ENCODE assay signal across 19 cellular contexts in genomic region chr3:29976871-29977270, GRCh38.
DNase-seq lines count a peak whose midpoint lies in the region; FAIRE-seq and TF ChIP-seq lines count a peak whose summit lies in the region.
"Had no signal": no experiment of that assay in that cellular context is flagged by ENCODE, and none has a peak within 500 bp of the region (broad histone marks: within the 10 kb centered on the region; RNA-seq: fewer than 3 reads in every experiment).

No MANE protein-coding gene starts in this region.

- no peaks in the 10 kb centered on the region for H3K36me3 ChIP-seq in left ventricle myocardium inferior
- no peaks in the 10 kb centered on the region for H3K36me3 ChIP-seq in endothelial cell of umbilical vein (ENCODE audit: control insufficient read depth in 2 of 2, extremely low read depth in 1 of 2, insufficient read depth in 2 of 2, low read length in 2 of 2)
- no peaks in the 10 kb centered on the region for H3K36me3 ChIP-seq in smooth muscle cell (ENCODE audit: low read depth)
- H3K36me3 ChIP-seq: BLaER1 had no signal

- no peak for TF ChIP-seq POLR2A in endothelial cell of umbilical vein (IDR thresholded peaks at IDR 0.05; ENCODE audit: low read depth, low read length)

- peaks cover 24% of the 10 kb centered on the region for H3K9me3 ChIP-seq in left ventricle myocardium inferior (replicated peaks)
- no peaks in the 10 kb centered on the region for H3K9me3 ChIP-seq in endothelial cell of umbilical vein (replicated peaks; ENCODE audit: control insufficient read depth, insufficient read depth, low read length)
- no peaks in the 10 kb centered on the region for H3K9me3 ChIP-seq in smooth muscle cell (replicated peaks; ENCODE audit: low read depth)
- H3K9me3 ChIP-seq: BLaER1, Caco-2 had no signal

- FAIRE-seq in endothelial cell of umbilical vein (lab: Jason Lieb, UNC) = no peak
- FAIRE-seq: A204.1, G401.6, GM12892 had no signal

- H2AFZ ChIP-seq in endothelial cell of umbilical vein (ENCODE audit: low read depth, low read length) (peak overlapping the region; percentile 48), smooth muscle cell (ENCODE audit: low read depth) (no peak overlapping the region)
- H2AFZ ChIP-seq: GM23248 had no signal

- TF ChIP-seq CTCF in left ventricle myocardium inferior (IDR thresholded peaks at IDR 0.05; ENCODE audit: borderline replicate concordance) = no peak
- no peak for TF ChIP-seq CTCF in endothelial cell of umbilical vein (IDR thresholded peaks at IDR 0.05; ENCODE audit: extremely low read depth in 1 of 2, insufficient read depth in 1 of 2, low read depth in 1 of 2, low read length in 2 of 2)
- TF ChIP-seq CTCF in smooth muscle cell (IDR thresholded peaks at IDR 0.05; ENCODE audit: borderline replicate concordance, insufficient read depth, poor library complexity, severe bottlenecking) = no peak

- H3K27ac ChIP-seq in left ventricle myocardium inferior (replicated peaks) (peak overlapping the region; percentile 3), endothelial cell of umbilical vein (ENCODE audit: insufficient read depth, low read depth, low read length) (peak overlapping the region; percentile 29), smooth muscle cell (ENCODE audit: low read depth) (peak overlapping the region; percentile 64)
- H3K27ac ChIP-seq: 22Rv1, BLaER1, C4-2B had no signal

- no peaks in the 10 kb centered on the region for H3F3A ChIP-seq in smooth muscle cell (ENCODE audit: low read depth)

- H3K9ac ChIP-seq in endothelial cell of umbilical vein (replicated peaks; ENCODE audit: extremely low read depth, insufficient read depth, low read length) (no peak overlapping the region), smooth muscle cell (ENCODE audit: low read depth) (no peak overlapping the region)
- H3K9ac ChIP-seq: BLaER1, GM23248 had no signal

- BruUV-seq in endothelial cell of umbilical vein (replicated peaks; lab: Mats Ljungman, UMichigan) = no TSS peak

- POLR2A ChIA-PET in endothelial cell of umbilical vein (lab: Charles Lee) = no interaction called here

- no peak for DNase-seq in left ventricle myocardium inferior
- DNase-seq in cardiac septum (ENCODE audit: low spot score) = no peak
- DNase-seq in endothelial cell of umbilical vein (ENCODE audit: low read depth, low spot score) = peak; percentile 59
- DNase-seq in smooth muscle cell (lab: John Stamatoyannopoulos, UW; ENCODE audit: unreplicated experiment) = no peak
- DNase-seq in stimulated activated CD4-positive, alpha-beta T cell treated with anti-CD3 and anti-CD28 coated beads, Interleukin-4, amount 100 ng/mL, for 24 hours = no peak
- no peak for DNase-seq in SIG-M5 (lab: John Stamatoyannopoulos, UW)
- DNase-seq: Caco-2; CD4-positive, CD25-positive, alpha-beta regulatory T cell; CD8-positive, alpha-beta T cell; DMS153; DND-41; H9 had no signal

- 94% methylated on average over 5 of the region's 5 CpGs for WGBS in smooth muscle cell (ENCODE audit: low lambda C conversion rate)

- H3K4me3 ChIP-seq in left ventricle myocardium inferior = no peak overlapping the region
- H3K4me3 ChIP-seq in endothelial cell of umbilical vein (replicated peaks in 1 of 3; ENCODE audit: insufficient read depth in 1 of 3, low read depth in 1 of 3, low read length in 3 of 3) = no peak overlapping the region
- no peak overlapping the region for H3K4me3 ChIP-seq in smooth muscle cell
- H3K4me3 ChIP-seq: BLaER1, GM23248 had no signal

- H3K9me1 ChIP-seq in endothelial cell of umbilical vein (replicated peaks; ENCODE audit: control insufficient read depth, extremely low read depth, insufficient read depth, low read length) = no peaks in the 10 kb centered on the region

- intact Hi-C loops in left ventricle myocardium inferior (cut with micrococcal nuclease) (no loop called here), cardiac septum (cut with DNase I) (no loop called here), endothelial cell of umbilical vein (cut with micrococcal nuclease) (no loop called here)

- H3K4me1 ChIP-seq in left ventricle myocardium inferior (peaks cover 19% of the 10 kb centered on the region), endothelial cell of umbilical vein (ENCODE audit: control insufficient read depth, extremely low read depth, insufficient read depth, low read length) (peaks cover 11% of the 10 kb centered on the region), smooth muscle cell (ENCODE audit: low read depth) (peaks cover 11% of the 10 kb centered on the region)
- H3K4me1 ChIP-seq: BLaER1, Caco-2 had no signal

- H3K4me2 ChIP-seq in endothelial cell of umbilical vein (ENCODE audit: insufficient read depth, low read length) (peak overlapping the region; percentile 67), smooth muscle cell (peak overlapping the region; percentile 46)
- H3K4me2 ChIP-seq: BLaER1 had no signal

- CTCF ChIA-PET in endothelial cell of umbilical vein (lab: Charles Lee) = interaction anchor here (1.1 kb wide), 2 partner anchors 36 to 996 kb away, joined by 3 read pairs; no protein-coding TSS in a partner anchor

- H3K27me3 ChIP-seq in left ventricle myocardium inferior (ENCODE audit: low read depth) (no peaks in the 10 kb centered on the region), endothelial cell of umbilical vein (ENCODE audit: control insufficient read depth in 2 of 2, insufficient read depth in 2 of 2, low read length in 2 of 2) (no peaks in the 10 kb centered on the region), smooth muscle cell (ENCODE audit: low read depth) (no peaks in the 10 kb centered on the region)
- H3K27me3 ChIP-seq: BLaER1 had no signal

- H4K20me1 ChIP-seq in endothelial cell of umbilical vein (replicated peaks; ENCODE audit: control insufficient read depth, extremely low read depth, insufficient read depth, low read length) (no peaks in the 10 kb centered on the region), smooth muscle cell (ENCODE audit: low read depth) (no peaks in the 10 kb centered on the region)
- H4K20me1 ChIP-seq: BLaER1 had no signal

- H3K79me2 ChIP-seq in endothelial cell of umbilical vein (ENCODE audit: control insufficient read depth, insufficient read depth, low read length) = no peaks in the 10 kb centered on the region
- peaks cover 12% of the 10 kb centered on the region for H3K79me2 ChIP-seq in smooth muscle cell (ENCODE audit: low read depth)

- dilution Hi-C loops in endothelial cell of umbilical vein (cut with MboI; ENCODE audit: extremely low pct_ligation_motif_present, low sequenced_read_pairs) = no loop called here

TF ChIP-seq in endothelial cell of umbilical vein, 7 proteins besides CTCF, POLR2A, EP300 and RAD21:
- no peak for TF ChIP-seq EZH2 (IDR thresholded peaks at IDR 0.05; ENCODE audit: borderline replicate concordance, low read depth, low read length, severe bottlenecking)
- TF ChIP-seq GATA2 (IDR thresholded peaks at IDR 0.05; ENCODE audit: insufficient read depth, insufficient read length, low read depth, low read length) = no peak
- no peak for TF ChIP-seq POLR2AphosphoS5 (IDR thresholded peaks at IDR 0.05; ENCODE audit: insufficient read depth, low read depth, low read length)
- no peak for TF ChIP-seq JUN (IDR thresholded peaks at IDR 0.05; ENCODE audit: borderline replicate concordance, insufficient read depth, insufficient read length, low read depth)
- no peak for TF ChIP-seq MAX (IDR thresholded peaks at IDR 0.05; ENCODE audit: insufficient read depth, insufficient read length)
- TF ChIP-seq MYC (IDR thresholded peaks at IDR 0.05; ENCODE audit: low read depth, low read length) = no peak
- TF ChIP-seq FOS (IDR thresholded peaks at IDR 0.05; ENCODE audit: borderline replicate concordance, insufficient read depth, low read length) = no peak

Comparison
In these comparisons a context has a peak if more than half of its experiments do, and no peak if none do; other contexts are left out.
1. H3K27ac ChIP-seq: peak in every context shown above with its lines; median percentile 64 in smooth muscle cell; 29 in endothelial cell of umbilical vein; 3 in left ventricle myocardium inferior.